ENCODE assay signal across 19 cellular contexts in the genomic region with DNA sequence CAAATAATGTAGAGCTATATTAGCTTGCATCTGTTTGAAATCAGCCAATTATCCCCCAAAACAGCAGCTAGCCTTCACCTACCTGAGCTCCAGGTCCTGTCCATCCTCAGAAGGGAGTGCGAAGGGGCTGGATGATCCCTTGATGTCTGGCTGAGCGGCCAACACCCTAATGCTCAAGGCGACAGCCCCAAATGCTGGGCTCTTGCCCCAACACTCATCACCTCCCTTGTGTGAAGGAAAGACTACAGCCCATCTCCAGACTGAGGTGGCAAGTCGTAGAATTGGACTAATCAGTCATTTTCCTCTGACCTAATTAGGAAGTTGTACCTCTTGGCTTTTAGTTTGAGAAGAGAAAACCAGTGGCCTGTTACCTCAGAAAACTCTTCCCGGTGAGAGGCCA.
"Had no signal": no experiment of that assay in that cellular context is flagged by ENCODE, and none has a peak within 500 bp of the region (broad histone marks: within the 10 kb centered on the region; RNA-seq: fewer than 3 reads in every experiment).

No MANE protein-coding gene starts in this region.

- H3K36me3 Mint-ChIP-seq: type B pancreatic cell had no signal

- H3K27me3 ChIP-seq: ovary, thyroid gland, uterus had no signal

- H3K9me3 Mint-ChIP-seq: nephron progenitor cell, type B pancreatic cell had no signal

- H3K9me3 ChIP-seq: ovary, suprapubic skin, thyroid gland, uterus had no signal

- H3K27ac ChIP-seq: foreskin keratinocyte, ovary, suprapubic skin, thyroid gland, uterus had no signal

- ATAC-seq: foreskin keratinocyte; left colon; left ventricle myocardium superior; naive thymus-derived CD4-positive, alpha-beta T cell had no signal

- H3K4me2 ChIP-seq: smooth muscle cell had no signal

- H3K4me1 ChIP-seq: suprapubic skin, thyroid gland, uterus had no signal

- DNase-seq: dermis blood vessel endothelial cell; erythroblast; foreskin keratinocyte; kidney; left colon; left ventricle myocardium superior; mesendoderm; naive thymus-derived CD4-positive, alpha-beta T cell; nephron progenitor cell; ovary; right cardiac atrium; stimulated activated CD4-positive, alpha-beta T cell treated with anti-CD3 and anti-CD28 coated beads, Interleukin-2, amount 100 ng/mL, for 48 hours; stimulated activated naive CD4-positive, alpha-beta T cell treated with Interleukin-2 at 50 U/mL for 16 hours; thyroid gland; uterus had no signal

- H3K4me3 ChIP-seq: lung, ovary, smooth muscle cell, suprapubic skin, thyroid gland, uterus had no signal

- H3K27ac Mint-ChIP-seq: naive thymus-derived CD4-positive, alpha-beta T cell; nephron progenitor cell; type B pancreatic cell had no signal

- H3K4me3 Mint-ChIP-seq: naive thymus-derived CD4-positive, alpha-beta T cell; nephron progenitor cell; type B pancreatic cell had no signal

- H3K36me3 ChIP-seq: ovary, suprapubic skin, thyroid gland, uterus had no signal
